12 cellular contexts compared by ENCODE assay signal in genomic region chr2:10514743-10515142, GRCh38.
DNase-seq lines count a peak whose midpoint lies in the region; ATAC-seq, FAIRE-seq and TF ChIP-seq lines count a peak whose summit lies in the region.
"Had no signal": no experiment of that assay in that cellular context is flagged by ENCODE, and none has a peak within 500 bp of the region (broad histone marks: within the 10 kb centered on the region; RNA-seq: fewer than 3 reads in every experiment).

No MANE protein-coding gene starts in this region.

- H3K9me3 Mint-ChIP-seq in activated CD4-positive, alpha-beta T cell treated with anti-CD3 and anti-CD28 coated beads, Interleukin-2, amount 10 ng/mL, durations not matched to agents 24 days and 14 days: peaks cover 14% of the 10 kb centered on the region

- H3K27me3 ChIP-seq in vagina: no peaks in the 10 kb centered on the region
- H3K27me3 ChIP-seq: body of pancreas had no signal

- TF ChIP-seq POLR2A in vagina (IDR thresholded peaks at IDR 0.05): no peak

- H3K4me1 ChIP-seq in vagina: no peaks in the 10 kb centered on the region
- H3K4me1 ChIP-seq: body of pancreas had no signal

- intact Hi-C loops in vagina (cut with DNase I): no loop called here
- intact Hi-C loops in activated CD4-positive, alpha-beta T cell treated with anti-CD3 and anti-CD28 coated beads, Interleukin-2, amount 10 ng/mL, durations not matched to agents 24 days and 14 days (cut with micrococcal nuclease): no loop called here

- FAIRE-seq in HTR-8/SVneo (lab: Jason Lieb, UNC): no peak

- peaks cover 3% of the 10 kb centered on the region for H3K36me3 Mint-ChIP-seq in activated CD4-positive, alpha-beta T cell treated with anti-CD3 and anti-CD28 coated beads, Interleukin-2, amount 10 ng/mL, durations not matched to agents 24 days and 14 days (ENCODE audit: low read depth)

- H3K27ac Mint-ChIP-seq in activated CD4-positive, alpha-beta T cell treated with anti-CD3 and anti-CD28 coated beads, Interleukin-2, amount 10 ng/mL, durations not matched to agents 24 days and 14 days: no peak overlapping the region
- H3K27ac Mint-ChIP-seq: memory B cell had no signal

- no peak overlapping the region for H3K4me3 Mint-ChIP-seq in activated CD4-positive, alpha-beta T cell treated with anti-CD3 and anti-CD28 coated beads, Interleukin-2, amount 10 ng/mL, durations not matched to agents 24 days and 14 days
- H3K4me3 Mint-ChIP-seq: memory B cell had no signal

- peaks cover 16% of the 10 kb centered on the region for H3K27me3 Mint-ChIP-seq in activated CD4-positive, alpha-beta T cell treated with anti-CD3 and anti-CD28 coated beads, Interleukin-2, amount 10 ng/mL, durations not matched to agents 24 days and 14 days
- H3K27me3 Mint-ChIP-seq: memory B cell had no signal

- no peak overlapping the region for H3K4me3 ChIP-seq in vagina
- H3K4me3 ChIP-seq: body of pancreas, SK-N-MC had no signal

- ATAC-seq in GM21367 (IDR thresholded peaks at IDR 0.05; ENCODE audit: unreplicated experiment): no peak
- ATAC-seq: body of pancreas had no signal

- no peak for TF ChIP-seq CTCF in vagina (IDR thresholded peaks at IDR 0.05)

- DNase-seq in AG20443 (ENCODE audit: low spot score): peak; percentile 62
- peak; percentile 86 for DNase-seq in HTR-8/SVneo (ENCODE audit: insufficient read length, low spot score)
- peak; percentile 75 for DNase-seq in T1000 (lab: John Stamatoyannopoulos, UW)
- peak; percentile 56 for DNase-seq in islet precursor cell
- DNase-seq in NCI-H774 (lab: John Stamatoyannopoulos, UW): no peak
- DNase-seq in vagina (ENCODE audit: extremely low spot score in 2 of 2): no peak
- no peak for DNase-seq in activated CD4-positive, alpha-beta T cell treated with anti-CD3 and anti-CD28 coated beads, Interleukin-2, amount 10 ng/mL, durations not matched to agents 24 days and 14 days
- DNase-seq: body of pancreas, NCI-H187 treated with DMSO at 0.1 percent for 48 hours had no signal

- no peaks in the 10 kb centered on the region for H3K4me1 Mint-ChIP-seq in activated CD4-positive, alpha-beta T cell treated with anti-CD3 and anti-CD28 coated beads, Interleukin-2, amount 10 ng/mL, durations not matched to agents 24 days and 14 days
- H3K4me1 Mint-ChIP-seq: memory B cell had no signal

- peaks cover 14% of the 10 kb centered on the region for H3K9me3 ChIP-seq in vagina

- no peak overlapping the region for H3K27ac ChIP-seq in vagina
- H3K27ac ChIP-seq: body of pancreas, SK-N-MC had no signal

- no peaks in the 10 kb centered on the region for H3K36me3 ChIP-seq in vagina

Comparison
In these comparisons a context has a peak if more than half of its experiments do, and no peak if none do; other contexts are left out.
1. DNase-seq: peak in AG20443 (single experiment), HTR-8/SVneo (single experiment), T1000 (single experiment) and islet precursor cell (single experiment); none in NCI-H774 (single experiment), vagina (0 of 2) and activated CD4-positive, alpha-beta T cell treated with anti-CD3 and anti-CD28 coated beads, Interleukin-2, amount 10 ng/mL, durations not matched to agents 24 days and 14 days (single experiment).